In genomic region chr6:4028051-4028450, GRCh38 we compare ENCODE assay signal across 33 cellular contexts. TPM values are rescaled to one million over a fixed set of nuclear protein-coding genes. Genes with fewer than 3 reads are reported as not detected.
"Had no signal": no experiment of that assay in that cellular context is flagged by ENCODE, and none has a peak within 500 bp of the region (broad histone marks: within the 10 kb centered on the region; RNA-seq: fewer than 3 reads in every experiment).

No MANE protein-coding gene starts in this region.

- H3K4me2 ChIP-seq: hepatocyte had no signal

- FAIRE-seq: astrocyte, endothelial cell of umbilical vein, frontal cortex, small intestine, TTC549, urothelium cell line had no signal

- H3K27ac Mint-ChIP-seq: activated CD4-positive, alpha-beta memory T cell treated with anti-CD3 and anti-CD28 coated beads for 36 hours; activated naive CD4-positive, alpha-beta T cell treated with anti-CD3 and anti-CD28 coated beads, Interleukin-2, amount 10 ng/mL, durations not matched to agents 7 days and 5 days; mesothelial cell of epicardium; nephron; stimulated activated effector memory CD8-positive, alpha-beta T cell treated with anti-CD3 and anti-CD28 coated beads, Interleukin-12 subunit alpha, Interleukin-12 subunit beta, amount 100 ng/mL, for 72 hours; stimulated activated naive CD8-positive, alpha-beta T cell treated with anti-CD3 and anti-CD28 coated beads, Interleukin-15, amount 100 ng/mL, for 72 hours had no signal

- H2AFZ ChIP-seq: hepatocyte had no signal

- H3K36me3 ChIP-seq: colonic mucosa, ovary had no signal

- H3K27me3 Mint-ChIP-seq: activated CD4-positive, alpha-beta memory T cell treated with anti-CD3 and anti-CD28 coated beads for 36 hours; activated naive CD4-positive, alpha-beta T cell treated with anti-CD3 and anti-CD28 coated beads, Interleukin-2, amount 10 ng/mL, durations not matched to agents 7 days and 5 days; effector memory CD8-positive, alpha-beta T cell; stimulated activated naive CD8-positive, alpha-beta T cell treated with anti-CD3 and anti-CD28 coated beads, Interleukin-15, amount 100 ng/mL, for 72 hours had no signal

- DNase-seq: activated CD4-positive, alpha-beta memory T cell treated with anti-CD3 and anti-CD28 coated beads for 36 hours; activated CD4-positive, alpha-beta T cell treated with anti-CD3 and anti-CD28 coated beads for 1 hour; activated effector memory CD4-positive, alpha-beta T cell treated with anti-CD3 and anti-CD28 coated beads, Interleukin-2, amount 50 U/mL, for 16 hours; activated naive CD4-positive, alpha-beta T cell treated with anti-CD3 and anti-CD28 coated beads, Interleukin-2, amount 10 ng/mL, durations not matched to agents 7 days and 5 days; adrenal gland; colonic mucosa; dorsolateral prefrontal cortex; effector memory CD8-positive, alpha-beta T cell; glutamatergic neuron; immature natural killer cell; left lung; ovary; small intestine; stimulated activated CD4-positive, alpha-beta T cell treated with anti-CD3 and anti-CD28 coated beads, Interleukin-2, amount 100 ng/mL, for 24 hours; stimulated activated naive CD8-positive, alpha-beta T cell treated with anti-CD3 and anti-CD28 coated beads, Interleukin-15, amount 100 ng/mL, for 72 hours had no signal

- ATAC-seq: effector memory CD8-positive, alpha-beta T cell; esophagus mucosa; left lung; sciatic nerve; stimulated activated effector memory CD8-positive, alpha-beta T cell treated with anti-CD3 and anti-CD28 coated beads, Interleukin-12 subunit alpha, Interleukin-12 subunit beta, amount 100 ng/mL, for 72 hours; stimulated activated naive CD8-positive, alpha-beta T cell treated with anti-CD3 and anti-CD28 coated beads, Interleukin-15, amount 100 ng/mL, for 72 hours had no signal

- H3K9me3 Mint-ChIP-seq: activated CD4-positive, alpha-beta memory T cell treated with anti-CD3 and anti-CD28 coated beads for 36 hours; activated naive CD4-positive, alpha-beta T cell treated with anti-CD3 and anti-CD28 coated beads, Interleukin-2, amount 10 ng/mL, durations not matched to agents 7 days and 5 days; effector memory CD8-positive, alpha-beta T cell; immature natural killer cell; mesothelial cell of epicardium; nephron; stimulated activated effector memory CD8-positive, alpha-beta T cell treated with anti-CD3 and anti-CD28 coated beads, Interleukin-12 subunit alpha, Interleukin-12 subunit beta, amount 100 ng/mL, for 72 hours; stimulated activated naive CD8-positive, alpha-beta T cell treated with anti-CD3 and anti-CD28 coated beads, Interleukin-15, amount 100 ng/mL, for 72 hours; T-helper 2 cell treated with Interferon-gamma antibody and Interleukin-4, amounts not matched to agents 5 μg/mL and 100 μg/mL, for 36 hours had no signal

- H3K4me3 ChIP-seq: adrenal gland, colonic mucosa, dorsolateral prefrontal cortex, hepatocyte, left lung, ovary, suprapubic skin, tibial nerve had no signal

- H3K27me3 ChIP-seq: adrenal gland, colonic mucosa, dorsolateral prefrontal cortex, hepatocyte, left lung, neutrophil, ovary, suprapubic skin, tibial nerve had no signal

- H3K27ac ChIP-seq: adrenal gland, colonic mucosa, dorsolateral prefrontal cortex, hepatocyte, left lung, neutrophil, ovary, suprapubic skin, tibial nerve had no signal

- H3K9me3 ChIP-seq: adrenal gland, colonic mucosa, left lung, neutrophil, ovary, suprapubic skin, tibial nerve had no signal

- H3K4me3 Mint-ChIP-seq: activated CD4-positive, alpha-beta memory T cell treated with anti-CD3 and anti-CD28 coated beads for 36 hours; activated naive CD4-positive, alpha-beta T cell treated with anti-CD3 and anti-CD28 coated beads, Interleukin-2, amount 10 ng/mL, durations not matched to agents 7 days and 5 days; immature natural killer cell; mesothelial cell of epicardium; nephron; stimulated activated effector memory CD8-positive, alpha-beta T cell treated with anti-CD3 and anti-CD28 coated beads, Interleukin-12 subunit alpha, Interleukin-12 subunit beta, amount 100 ng/mL, for 72 hours; stimulated activated naive CD8-positive, alpha-beta T cell treated with anti-CD3 and anti-CD28 coated beads, Interleukin-15, amount 100 ng/mL, for 72 hours; T-helper 2 cell treated with Interferon-gamma antibody and Interleukin-4, amounts not matched to agents 5 μg/mL and 100 μg/mL, for 36 hours had no signal

RNA-seq across cellular contexts. Expression of gene FAM217A, which starts 50.9 kb away (rescaled TPM):
- total RNA-seq: activated CD4-positive, alpha-beta memory T cell treated with anti-CD3 and anti-CD28 coated beads for 36 hours; adrenal gland; astrocyte; colonic mucosa; endothelial cell of umbilical vein; esophagus mucosa; frontal cortex; hepatocyte; kidney epithelial cell; left lung; lung microvascular endothelial cell; mesothelial cell of epicardium; ovary; pulmonary artery endothelial cell; sciatic nerve; suprapubic skin; tibial nerve had no signal
- polyA plus RNA-seq: adrenal gland, endothelial cell of umbilical vein, hepatocyte, ovary had no signal
